In the genomic region with DNA sequence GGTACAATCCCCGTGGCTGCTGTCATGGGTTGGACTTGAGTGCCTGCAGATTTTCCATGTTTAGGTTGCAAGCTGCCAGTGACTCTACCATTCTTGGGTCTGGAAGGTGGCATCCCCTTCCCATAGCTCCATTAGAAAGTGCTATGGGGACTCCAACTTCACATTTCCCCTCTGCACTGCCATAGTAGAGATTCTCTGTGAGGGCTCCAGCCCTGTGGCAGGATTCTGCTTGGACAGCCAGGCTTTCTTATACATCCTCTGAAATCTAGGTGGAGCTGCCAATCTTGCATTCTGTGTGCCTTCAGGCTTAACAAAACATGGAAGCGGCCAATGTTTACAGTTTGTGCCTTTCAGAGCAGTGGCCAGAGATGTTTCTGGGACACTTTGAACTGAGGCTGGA, we compare ENCODE assay signal across 9 cellular contexts.
"Had no signal": no experiment of that assay in that cellular context is flagged by ENCODE, and none has a peak within 500 bp of the region (broad histone marks: within the 10 kb centered on the region; RNA-seq: fewer than 3 reads in every experiment).

No MANE protein-coding gene starts in this region.

- H3K9me3 Mint-ChIP-seq: HFFc6 had no signal

- H3K4me1 Mint-ChIP-seq: GM23338 had no signal

- H3K9me3 ChIP-seq: HAP-1 had no signal

- H3K27ac Mint-ChIP-seq: GM23338, H9, HFFc6 had no signal

- H3K36me3 ChIP-seq: HAP-1 had no signal

- H3K4me1 ChIP-seq: HAP-1 had no signal

- ATAC-seq: GM23338, HCT116 had no signal

- H3K4me3 Mint-ChIP-seq: GM23338, H9, HFFc6 had no signal

- DNase-seq: GM23248, GOT3, H7, H9, HCEC 1CT, HFFc6 had no signal

- H3K4me3 ChIP-seq: GM23248, GM23338, HAP-1 had no signal

- H2AFZ ChIP-seq: GM23248, GM23338 had no signal

- H3K27ac ChIP-seq: GM23248 had no signal

- H3K4me2 ChIP-seq: GM23338 had no signal

- H3K9ac ChIP-seq: GM23248 had no signal
